In genomic region chr11:65219930-65220213, GRCh38 we compare ENCODE assay signal across 27 cellular contexts. TPM values are rescaled to one million over a fixed set of nuclear protein-coding genes. Genes with fewer than 3 reads are reported as not detected.
DNase-seq lines count a peak whose midpoint lies in the region; ATAC-seq and TF ChIP-seq lines count a peak whose summit lies in the region.
"Had no signal": no experiment of that assay in that cellular context is flagged by ENCODE, and none has a peak within 500 bp of the region (broad histone marks: within the 10 kb centered on the region; RNA-seq: fewer than 3 reads in every experiment).

No MANE protein-coding gene starts in this region.

- H3K36me3 ChIP-seq in WERI-Rb-1: no peaks in the 10 kb centered on the region
- H3K36me3 ChIP-seq in gastroesophageal sphincter: no peaks in the 10 kb centered on the region
- H3K36me3 ChIP-seq in thyroid gland: no peaks in the 10 kb centered on the region
- H3K36me3 ChIP-seq: adrenal gland, HAP-1, pancreas had no signal

- peak; percentile 69 for ATAC-seq in gastroesophageal sphincter
- no peak for ATAC-seq in GM21381 (IDR thresholded peaks at IDR 0.05; ENCODE audit: unreplicated experiment)
- ATAC-seq in GM21390 (IDR thresholded peaks at IDR 0.05; ENCODE audit: unreplicated experiment): no peak
- ATAC-seq: left colon; pancreas; stimulated activated memory B cell treated with anti-CD40 and anti-IgM and Interleukin-4, amounts not matched to agents 10 μg/mL and 1 μg/mL and 100 μg/mL, for 72 hours had no signal

- no peaks in the 10 kb centered on the region for H3K9me3 Mint-ChIP-seq in T-helper 2 cell treated with Interferon-gamma antibody and Interleukin-4, amounts not matched to agents 5 μg/mL and 100 μg/mL, for 36 hours
- H3K9me3 Mint-ChIP-seq: naive thymus-derived CD8-positive, alpha-beta T cell had no signal

- WGBS in gastroesophageal sphincter (ENCODE audit: low coverage in 1 of 2), 2 donors: 59 to 67% methylated on average over 2 to 3 of the region's 3 CpGs
- 77 to 80% methylated on average over 3 of the region's 3 CpGs for WGBS in thyroid gland, 2 donors

- peaks cover 15% of the 10 kb centered on the region for H3K4me1 Mint-ChIP-seq in T-helper 2 cell treated with Interferon-gamma antibody and Interleukin-4, amounts not matched to agents 5 μg/mL and 100 μg/mL, for 36 hours (ENCODE audit: low read depth)

- H3K4me1 ChIP-seq in gastroesophageal sphincter: peaks cover 0 to 4% (median 2%) of the 10 kb centered on the region in 3 donors
- peaks cover under 1 to 2% of the 10 kb centered on the region in 2 donors for H3K4me1 ChIP-seq in thyroid gland
- H3K4me1 ChIP-seq: pancreas had no signal

- H3K27ac ChIP-seq in WERI-Rb-1: peak overlapping the region; percentile 64
- H3K27ac ChIP-seq in gastroesophageal sphincter: peak overlapping the region in 1 of 4 donors; percentile 2
- H3K27ac ChIP-seq in thyroid gland: no peak overlapping the region
- H3K27ac ChIP-seq: adrenal gland, pancreas had no signal

- TF ChIP-seq EP300 in gastroesophageal sphincter (IDR thresholded peaks at IDR 0.05): no peak

- peaks cover 7% of the 10 kb centered on the region for H3K27me3 Mint-ChIP-seq in T-helper 2 cell treated with Interferon-gamma antibody and Interleukin-4, amounts not matched to agents 5 μg/mL and 100 μg/mL, for 36 hours (ENCODE audit: low read depth)

- no peaks in the 10 kb centered on the region for H3K36me3 Mint-ChIP-seq in T-helper 2 cell treated with Interferon-gamma antibody and Interleukin-4, amounts not matched to agents 5 μg/mL and 100 μg/mL, for 36 hours (ENCODE audit: low read depth)

- TF ChIP-seq POLR2A in gastroesophageal sphincter (IDR thresholded peaks at IDR 0.05) (no peak), thyroid gland (IDR thresholded peaks at IDR 0.05) (no peak)

- no peak for TF ChIP-seq CTCF in AG09319 (IDR thresholded peaks at IDR 0.05; ENCODE audit: low read depth, low read length)
- no peak for TF ChIP-seq CTCF in WERI-Rb-1 (IDR thresholded peaks at IDR 0.05; ENCODE audit: low read depth, low read length)
- no peak for TF ChIP-seq CTCF in gastroesophageal sphincter (IDR thresholded peaks at IDR 0.05)
- TF ChIP-seq CTCF in thyroid gland (IDR thresholded peaks at IDR 0.05): no peak

- H3K4me3 Mint-ChIP-seq in T-helper 2 cell treated with Interferon-gamma antibody and Interleukin-4, amounts not matched to agents 5 μg/mL and 100 μg/mL, for 36 hours: no peak overlapping the region
- H3K4me3 Mint-ChIP-seq: stimulated activated memory B cell treated with anti-CD40 and anti-IgM and Interleukin-4, amounts not matched to agents 10 μg/mL and 1 μg/mL and 100 μg/mL, for 72 hours had no signal

- DNase-seq in AG09319 (ENCODE audit: extremely low read depth, low read depth) (peak; percentile 32), GM04503 (ENCODE audit: low read depth) (peak; percentile 35), WERI-Rb-1 (no peak), thyroid gland (no peak)
- no peak for DNase-seq in T-helper 2 cell treated with Interferon-gamma antibody and Interleukin-4, amounts not matched to agents 5 μg/mL and 100 μg/mL, for 36 hours (ENCODE audit: low spot score)
- DNase-seq: activated CD4-positive, alpha-beta T cell treated with anti-CD3 and anti-CD28 coated beads, Interleukin-2, amount 50 U/mL, for 1 hour; activated gamma-delta T cell treated with Interleukin-2 at 50 U/mL for 16 hours; activated T-cell treated with anti-CD3 and anti-CD28 coated beads for 4 hours; cortex of kidney; DND-41; Kasumi-1; left colon; NCI-H1105 treated with DMSO at 0.1 percent for 48 hours; NCI-H526; pancreas; SHP77 treated with DMSO at 0.1 percent for 48 hours; stimulated activated CD4-positive, alpha-beta T cell treated with anti-CD3 and anti-CD28 coated beads, Interleukin-1b, Interleukin-23, amount 100 ng/mL, for 48 hours had no signal

- H3K4me3 ChIP-seq in WERI-Rb-1 (ENCODE audit: low read depth, low read length) (no peak overlapping the region), gastroesophageal sphincter (no peak overlapping the region), thyroid gland (replicated peaks in 1 of 3) (no peak overlapping the region)
- H3K4me3 ChIP-seq: adrenal gland, HAP-1, pancreas had no signal

- H3K27ac Mint-ChIP-seq in T-helper 2 cell treated with Interferon-gamma antibody and Interleukin-4, amounts not matched to agents 5 μg/mL and 100 μg/mL, for 36 hours: no peak overlapping the region
- H3K27ac Mint-ChIP-seq: stimulated activated memory B cell treated with anti-CD40 and anti-IgM and Interleukin-4, amounts not matched to agents 10 μg/mL and 1 μg/mL and 100 μg/mL, for 72 hours had no signal

- H3K9me3 ChIP-seq in WERI-Rb-1 (ENCODE audit: severe bottlenecking) (no peaks in the 10 kb centered on the region), gastroesophageal sphincter (no peaks in the 10 kb centered on the region), thyroid gland (no peaks in the 10 kb centered on the region)
- H3K9me3 ChIP-seq: adrenal gland, HAP-1, pancreas had no signal

- intact Hi-C loops in thyroid gland (cut with DNase I): no loop called here

- H3K27me3 ChIP-seq in WERI-Rb-1 (ENCODE audit: insufficient read depth, low read depth, severe bottlenecking): no peaks in the 10 kb centered on the region
- no peaks in the 10 kb centered on the region for H3K27me3 ChIP-seq in gastroesophageal sphincter
- H3K27me3 ChIP-seq in thyroid gland: no peaks in the 10 kb centered on the region
- H3K27me3 ChIP-seq: adrenal gland, pancreas had no signal

RNA-seq across cellular contexts. Expression of gene CAPN1, which starts 38.1 kb away (rescaled TPM):
- total RNA-seq in gastroesophageal sphincter (100 to 1,000 TPM; 100 to 196 (median 156) TPM), thyroid gland (100 to 1,000 TPM; 265 to 519 (median 340) TPM)

RNA-seq across cellular contexts. Expression of gene POLA2, which starts 41.9 kb away (rescaled TPM):
- total RNA-seq in gastroesophageal sphincter (10 to 100 TPM in 2 of 4 donors, 1 to 10 TPM in 2; 7.7 to 18.5 (median 13.2) TPM), thyroid gland (10 to 100 TPM in 2 of 4 donors, 1 to 10 TPM in 2; 7.6 to 11.3 (median 10.4) TPM)

RNA-seq across cellular contexts. Expression of gene SPDYC, which starts 49.8 kb away (rescaled TPM):
- total RNA-seq in gastroesophageal sphincter (not detected), thyroid gland (not detected)
- total RNA-seq: adrenal gland; bronchial epithelial cell; glomerular endothelial cell; left colon; naive thymus-derived CD8-positive, alpha-beta T cell; pancreas; temporal lobe had no signal

Comparison
In these comparisons a context has a peak if more than half of its experiments do, and no peak if none do; other contexts are left out.
1. DNase-seq: peak in AG09319 (single experiment) and GM04503 (single experiment); none in WERI-Rb-1 (single experiment), T-helper 2 cell treated with Interferon-gamma antibody and Interleukin-4, amounts not matched to agents 5 μg/mL and 100 μg/mL, for 36 hours (single experiment) and thyroid gland (0 of 2).